Comparison of ENCODE assay signal across 20 cellular contexts in genomic region chr4:80434238-80434637, GRCh38.
DNase-seq lines count a peak whose midpoint lies in the region; ATAC-seq, FAIRE-seq and TF ChIP-seq lines count a peak whose summit lies in the region.
"Had no signal": no experiment of that assay in that cellular context is flagged by ENCODE, and none has a peak within 500 bp of the region (broad histone marks: within the 10 kb centered on the region; RNA-seq: fewer than 3 reads in every experiment).

No MANE protein-coding gene starts in this region.

- POLR2A ChIA-PET in AG04449 (lab: Yijun Ruan, JAX) = no interaction called here
- POLR2A ChIA-PET in H1 (lab: Charles Lee; ENCODE audit: partially characterized antibody) = no interaction called here

- H3K27ac ChIP-seq in H1 (ENCODE audit: low read depth, low read length) = no peak overlapping the region
- H3K27ac ChIP-seq: upper lobe of left lung had no signal

- H3K23me2 ChIP-seq in H1 (ENCODE audit: low read depth, low read length) = no peaks in the 10 kb centered on the region

- no peaks in the 10 kb centered on the region for H3K27me3 ChIP-seq in H1 (replicated peaks in 1 of 4; ENCODE audit: control insufficient read depth in 3 of 4, extremely low read depth in 1 of 4, insufficient read depth in 3 of 4, low read length in 3 of 4)
- H3K27me3 ChIP-seq: upper lobe of left lung had no signal

- ATAC-seq in HG03354 (IDR thresholded peaks at IDR 0.05; ENCODE audit: poor library complexity, severe bottlenecking, unreplicated experiment) (peak; percentile 45), SK-N-SH treated with all-trans-retinoic acid at 6 μM for 48 hours (peak; percentile 42; the same call in 1 of the 3 replicates), GM19397 (IDR thresholded peaks at IDR 0.05; ENCODE audit: unreplicated experiment) (no peak)
- ATAC-seq: activated CD4-positive, CD25-positive, alpha-beta regulatory T cell treated with anti-CD3 and anti-CD28 coated beads, Interleukin-2, amount 50 U/mL, for 24 hours; natural killer cell; stimulated activated naive CD8-positive, alpha-beta T cell treated with anti-CD3 and anti-CD28 coated beads, Interleukin-15, Interleukin-2, amounts not matched to agents 100 U/mL and 50 U/mL, for 24 hours; T-helper 17 cell had no signal

- no peak overlapping the region for H3K14ac ChIP-seq in H1 (ENCODE audit: insufficient read length)

- CTCF ChIA-PET in AG04449 (lab: Yijun Ruan, JAX) = no interaction called here
- CTCF ChIA-PET in H1 (lab: Charles Lee; ENCODE audit: partially characterized antibody) = interaction anchor here (0.9 kb wide), 1 partner anchor 78 kb away, joined by 3 read pairs; no protein-coding TSS in a partner anchor

- no peak overlapping the region for H3K4me3 ChIP-seq in AG04449 (ENCODE audit: low read depth, low read length)
- H3K4me3 ChIP-seq in H1 (ENCODE audit: extremely low read depth in 1 of 4, insufficient read depth in 2 of 4, low read depth in 3 of 4, low read length in 4 of 4) = no peak overlapping the region
- H3K4me3 ChIP-seq: upper lobe of left lung had no signal

- H4K5ac ChIP-seq in H1 (ENCODE audit: insufficient read length, low read depth, low read length) = no peak overlapping the region

- no peak overlapping the region for H3K56ac ChIP-seq in H1 (replicated peaks; ENCODE audit: insufficient read length, low read depth, low read length)

- H3K23ac ChIP-seq in H1 (ENCODE audit: insufficient read length) = no peak overlapping the region

- no peak overlapping the region for H3K18ac ChIP-seq in H1 (ENCODE audit: extremely low read depth, low read length)

- H2BK15ac ChIP-seq in H1 (ENCODE audit: low read length) = no peak overlapping the region

- TF ChIP-seq CTCF in AG04449 (IDR thresholded peaks at IDR 0.05; ENCODE audit: insufficient read depth, low read length, missing control alignments) = no peak
- TF ChIP-seq CTCF in H1 (IDR thresholded peaks at IDR 0.05; ENCODE audit: control extremely low read depth in 1 of 3, insufficient read depth in 1 of 3, low read depth in 1 of 3, low read length in 3 of 3) = no peak

- no peaks in the 10 kb centered on the region for H3K36me3 ChIP-seq in H1 (ENCODE audit: control insufficient read depth in 2 of 4, insufficient read depth in 4 of 4, low read length in 3 of 4)
- H3K36me3 ChIP-seq: upper lobe of left lung had no signal

- no peak overlapping the region for H4K91ac ChIP-seq in H1 (replicated peaks; ENCODE audit: insufficient read length, low read length)

- H2BK12ac ChIP-seq in H1 (ENCODE audit: low read depth, low read length) = no peak overlapping the region

- FAIRE-seq in H1 (lab: Jason Lieb, UNC) = no peak
- FAIRE-seq: GM12892, H54 had no signal

- no peaks in the 10 kb centered on the region for H3K79me1 ChIP-seq in H1 (ENCODE audit: low read depth, low read length)

- no peaks in the 10 kb centered on the region for H3K9me3 ChIP-seq in H1 (ENCODE audit: insufficient read depth in 2 of 2, low read depth in 1 of 2, low read length in 1 of 2)
- H3K9me3 ChIP-seq: upper lobe of left lung had no signal

- H3K4me2 ChIP-seq in H1 (ENCODE audit: insufficient read depth in 1 of 2, low read depth in 2 of 2, low read length in 2 of 2) = no peak overlapping the region

- no peak for TF ChIP-seq RAD21 in H1 (IDR thresholded peaks at IDR 0.05 in 1 of 2, conservative IDR thresholded peaks at IDR 0.05 in 1 of 2; ENCODE audit: low read depth in 2 of 2, low read length in 2 of 2)

- H2BK20ac ChIP-seq in H1 (ENCODE audit: low read length) = no peak overlapping the region

- no peak overlapping the region for H3K4ac ChIP-seq in H1 (replicated peaks; ENCODE audit: insufficient read length, low read depth, low read length)

- H2AFZ ChIP-seq in H1 (ENCODE audit: low read length) = no peak overlapping the region

- H2AK5ac ChIP-seq in H1 (ENCODE audit: low read depth, low read length) = no peak overlapping the region

- TF ChIP-seq POLR2A in H1 (IDR thresholded peaks at IDR 0.05; ENCODE audit: control extremely low read depth in 1 of 2, low read depth in 2 of 2, low read length in 2 of 2) = no peak

- no peaks in the 10 kb centered on the region for H4K20me1 ChIP-seq in H1 (replicated peaks in 1 of 2; ENCODE audit: control insufficient read depth in 1 of 2, insufficient read depth in 2 of 2, low read length in 2 of 2)

- peaks cover under 1 to 2% (median 2%) of the 10 kb centered on the region in 4 experiments; a peak in 5 of 7 replicates for H3K4me1 ChIP-seq in H1 (replicated peaks in 1 of 4; ENCODE audit: control insufficient read depth in 3 of 4, insufficient read depth in 4 of 4, low read length in 3 of 4)
- H3K4me1 ChIP-seq: upper lobe of left lung had no signal

- H2BK120ac ChIP-seq in H1 (replicated peaks; ENCODE audit: low read depth, low read length) = no peak overlapping the region

- no peak overlapping the region for H4K8ac ChIP-seq in H1 (ENCODE audit: extremely low read depth, insufficient read depth, low read length)

- DNase-seq in AG04449 (ENCODE audit: low read depth, low spot score) (peak; percentile 44), H1 (ENCODE audit: low read depth in 1 of 2, low spot score in 2 of 2) (no peak), activated T-cell treated with anti-CD3 and anti-CD28 coated beads for 4 hours (no peak), KG1 (lab: John Stamatoyannopoulos, UW) (no peak), UCSD-AML1 (lab: John Stamatoyannopoulos, UW; ENCODE audit: unreplicated experiment) (no peak)
- DNase-seq: ACHN; activated effector memory CD4-positive, alpha-beta T cell treated with Interleukin-2 at 50 U/mL for 16 hours; anterior cingulate cortex; cortex of kidney; natural killer cell; NCI-H1048; stimulated activated naive CD8-positive, alpha-beta T cell treated with anti-CD3 and anti-CD28 coated beads, Interleukin-15, Interleukin-2, amounts not matched to agents 100 U/mL and 50 U/mL, for 24 hours; T-helper 17 cell; upper lobe of left lung had no signal

- no peaks in the 10 kb centered on the region for H3K79me2 ChIP-seq in H1 (ENCODE audit: control insufficient read depth in 1 of 2, insufficient read depth in 2 of 2, low read length in 2 of 2)

- TF ChIP-seq EP300 in H1 (IDR thresholded peaks at IDR 0.05; ENCODE audit: borderline replicate concordance in 1 of 2, low read depth in 2 of 2, low read length in 2 of 2) = no peak

- 92% methylated on average over 1 of the region's 1 CpG; no CpG with 5 or more reads in 1 of the 2 experiments for WGBS in H1 (ENCODE audit: extremely low coverage in 1 of 2, insufficient coverage in 1 of 2, insufficient read length in 1 of 2, insufficient replicate concordance in 2 of 2, low coverage in 1 of 2, low lambda C conversion rate in 2 of 2, missing lambda C conversion rate in 1 of 2), 2 experiments

- no peak overlapping the region for H2BK5ac ChIP-seq in H1 (ENCODE audit: low read depth, low read length)

- H3K9ac ChIP-seq in H1 (replicated peaks in 1 of 4; ENCODE audit: extremely low read depth in 1 of 4, low read depth in 3 of 4, low read length in 3 of 4) = no peak overlapping the region

TF ChIP-seq in SK-N-SH treated with all-trans-retinoic acid at 6 μM for 48 hours, 23 proteins besides CTCF, POLR2A, EP300 and RAD21 (continues in another document):
- no peak for TF ChIP-seq ARNTL (CRISPR knock-in tag; IDR thresholded peaks at IDR 0.05; ENCODE audit: borderline replicate concordance, low read depth)
- no peak for TF ChIP-seq SNAI2 (CRISPR knock-in tag; IDR thresholded peaks at IDR 0.05)
- no peak for TF ChIP-seq CSDC2 (CRISPR knock-in tag; IDR thresholded peaks at IDR 0.05)
- TF ChIP-seq ZFP3 (CRISPR knock-in tag; IDR thresholded peaks at IDR 0.05) = no peak
- TF ChIP-seq POU6F1 (CRISPR knock-in tag; IDR thresholded peaks at IDR 0.05; ENCODE audit: borderline replicate concordance, low read depth) = no peak
- TF ChIP-seq ZNF70 (CRISPR knock-in tag; IDR thresholded peaks at IDR 0.05) = no peak

TF ChIP-seq in H1, 55 proteins besides CTCF, POLR2A, EP300 and RAD21:
- TF ChIP-seq SIX5 (IDR thresholded peaks at IDR 0.05; ENCODE audit: low read depth, low read length) = peak; percentile 41
- no peak for TF ChIP-seq TBP (IDR thresholded peaks at IDR 0.05; ENCODE audit: low read depth, low read length)
